In genomic region chr5:159430361-159431018, GRCh38 we compare ENCODE assay signal across 21 cellular contexts.
A peak's percentile ranks its signal among the peaks of the same experiment; 100 is the strongest.
DNase-seq lines count a peak whose midpoint lies in the region; ATAC-seq, FAIRE-seq and TF ChIP-seq lines count a peak whose summit lies in the region.
"Had no signal": no experiment of that assay in that cellular context is flagged by ENCODE, and none has a peak within 500 bp of the region (broad histone marks: within the 10 kb centered on the region; RNA-seq: fewer than 3 reads in every experiment).

No MANE protein-coding gene starts in this region.

- H3K27me3 ChIP-seq in OCI-LY3 (ENCODE audit: low read depth, low read length) (no peaks in the 10 kb centered on the region), small intestine (ENCODE audit: control insufficient read depth in 2 of 2, insufficient read depth in 2 of 2, low read length in 2 of 2) (peaks cover 0 to 1% of the 10 kb centered on the region in 2 donors), uterus (no peaks in the 10 kb centered on the region)

- peak overlapping the region; percentile 74 for H3K4me2 ChIP-seq in OCI-LY3 (ENCODE audit: low read length)
- H3K4me2 ChIP-seq: KMS-11 had no signal

- no peak overlapping the region for H2AFZ ChIP-seq in OCI-LY3 (ENCODE audit: low read depth, low read length)

- TF ChIP-seq CTCF in OCI-LY3 (IDR thresholded peaks at IDR 0.05; ENCODE audit: low read depth, low read length) = no peak
- no peak for TF ChIP-seq CTCF in uterus (IDR thresholded peaks at IDR 0.05)

- no peak for TF ChIP-seq POLR2A in uterus (IDR thresholded peaks at IDR 0.05)

- H3K36me3 ChIP-seq in OCI-LY3 (replicated peaks; ENCODE audit: low read depth, low read length) (peaks cover 7% of the 10 kb centered on the region), small intestine (ENCODE audit: control insufficient read depth in 2 of 2, insufficient read depth in 2 of 2, low read length in 2 of 2) (no peaks in the 10 kb centered on the region), uterus (no peaks in the 10 kb centered on the region)

- H3K27ac ChIP-seq in OCI-LY3 (ENCODE audit: low read length) = peak overlapping the region; percentile 100
- no peak overlapping the region for H3K27ac ChIP-seq in small intestine (ENCODE audit: low read depth in 1 of 2, low read length in 1 of 2)
- H3K27ac ChIP-seq in uterus = no peak overlapping the region
- H3K27ac ChIP-seq: C4-2B, KMS-11 had no signal

- peak; percentile 30 for ATAC-seq in HG02884 (IDR thresholded peaks at IDR 0.05; ENCODE audit: unreplicated experiment)
- no peak for ATAC-seq in HG03354 (IDR thresholded peaks at IDR 0.05; ENCODE audit: poor library complexity, severe bottlenecking, unreplicated experiment)
- ATAC-seq: Panc1 had no signal

- H3K4me1 ChIP-seq in OCI-LY3 (ENCODE audit: low read length) (peaks cover 93% of the 10 kb centered on the region), small intestine (ENCODE audit: control insufficient read depth in 2 of 2, insufficient read depth in 1 of 2, low read depth in 1 of 2, low read length in 1 of 2) (no peaks in the 10 kb centered on the region), uterus (no peaks in the 10 kb centered on the region)

- FAIRE-seq in GM19239 (lab: Jason Lieb, UNC) (peak; percentile 68), small intestine (lab: Jason Lieb, UNC) (no peak)
- FAIRE-seq: G401.6, H1 had no signal

- H3K9ac ChIP-seq in OCI-LY3 (ENCODE audit: low read length) = peak overlapping the region; percentile 96
- H3K9ac ChIP-seq: KMS-11 had no signal

- peaks cover 3% of the 10 kb centered on the region; the same call in 1 of the 2 replicates for H3K9me3 ChIP-seq in OCI-LY3 (ENCODE audit: insufficient read depth, low read length)
- no peaks in the 10 kb centered on the region for H3K9me3 ChIP-seq in small intestine (ENCODE audit: control insufficient read depth, low read depth)
- no peaks in the 10 kb centered on the region for H3K9me3 ChIP-seq in uterus

- H3K79me2 ChIP-seq in OCI-LY3 (ENCODE audit: low read length) = peaks cover 36% of the 10 kb centered on the region

- 85 to 91% (median 87%) methylated on average over 7 of the region's 7 CpGs for WGBS in small intestine, 3 donors

- no peaks in the 10 kb centered on the region for H4K20me1 ChIP-seq in OCI-LY3 (ENCODE audit: insufficient read depth, low read length)

- H3K4me3 ChIP-seq in OCI-LY3 (ENCODE audit: low read length) (peak overlapping the region; percentile 8; the same call in 1 of the 2 replicates), small intestine (ENCODE audit: low read depth in 1 of 2, low read length in 2 of 2) (no peak overlapping the region), uterus (no peak overlapping the region)

- intact Hi-C loops in uterus (cut with DNase I; ENCODE audit: low total_unique reads) = no loop called here

- DNase-seq in GM19239 (ENCODE audit: insufficient read length, low spot score) (no peak), fibroblast of peridontal ligament (ENCODE audit: extremely low read depth) (peak; percentile 67), small intestine (no peak), NCI-H510A treated with DMSO at 0.1 percent for 48 hours (lab: John Stamatoyannopoulos, UW) (no peak), uterus (no peak)
- DNase-seq: AML-193, DND-41, NCI-H1417 treated with DMSO at 0.1 percent for 48 hours, NCI-H187 treated with DMSO at 0.1 percent for 48 hours, NCI-H226, NCI-H524 treated with DMSO at 0.1 percent for 48 hours, SW 1271, T-helper 2 cell had no signal
